ENCODE assay signal across 18 cellular contexts in the genomic region with DNA sequence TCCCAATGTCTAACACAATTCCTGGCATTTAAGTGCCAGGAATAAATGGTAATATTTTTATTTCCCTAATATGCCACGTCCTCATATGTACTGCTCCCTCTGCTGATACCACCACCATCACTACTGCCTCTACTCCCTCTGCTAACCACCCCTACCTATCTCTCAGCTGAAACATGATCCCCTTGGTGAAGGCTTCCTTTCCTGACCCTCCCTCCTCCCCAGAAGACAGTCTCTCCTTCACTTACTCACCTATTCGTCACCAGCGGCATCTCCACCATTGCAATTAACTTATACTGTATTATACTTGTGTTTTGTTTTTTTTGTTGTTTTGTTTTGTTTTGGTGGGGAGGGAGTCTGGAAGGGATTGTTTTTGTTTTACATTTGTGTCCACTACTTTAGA.
"Had no signal": no experiment of that assay in that cellular context is flagged by ENCODE, and none has a peak within 500 bp of the region (broad histone marks: within the 10 kb centered on the region; RNA-seq: fewer than 3 reads in every experiment).

No MANE protein-coding gene starts in this region.

- H3K27me3 Mint-ChIP-seq: activated CD4-positive, alpha-beta memory T cell treated with anti-CD3 and anti-CD28 coated beads, Interleukin-2, amount 10 ng/mL, durations not matched to agents 7 days and 5 days; activated naive CD4-positive, alpha-beta T cell treated with anti-CD3 and anti-CD28 coated beads, Interleukin-2, amount 50 U/mL, for 24 hours; activated T-cell treated with anti-CD3 and anti-CD28 coated beads, Interleukin-2, amount 50 U/mL, for 24 hours; stimulated activated naive CD8-positive, alpha-beta T cell treated with anti-CD3 and anti-CD28 coated beads, Interleukin-15, Interleukin-2, amounts not matched to agents 100 ng/mL and 50 ng/mL, for 24 hours had no signal

- H3K9ac ChIP-seq: neural progenitor cell had no signal

- H3K27ac ChIP-seq: colonic mucosa, esophagus muscularis mucosa, neural progenitor cell, ovary, suprapubic skin had no signal

- H3K4me2 ChIP-seq: neural progenitor cell had no signal

- DNase-seq: activated CD4-positive, alpha-beta memory T cell treated with anti-CD3 and anti-CD28 coated beads, Interleukin-2, amount 10 ng/mL, durations not matched to agents 7 days and 5 days; activated CD4-positive, alpha-beta T cell treated with anti-CD3 and anti-CD28 coated beads for 4 hours; activated T-cell treated with anti-CD3 and anti-CD28 coated beads, Interleukin-2, amount 50 U/mL, for 24 hours; central memory CD4-positive, alpha-beta T cell; colonic mucosa; hypothalamus; left colon; midbrain; ovary; spleen; T-helper 1 cell had no signal

- ATAC-seq: left colon, sciatic nerve had no signal

- H2AFZ ChIP-seq: neural progenitor cell had no signal

- H3K4me3 ChIP-seq: colonic mucosa, esophagus muscularis mucosa, lung, neural progenitor cell, ovary, spleen, suprapubic skin had no signal

- H3K36me3 ChIP-seq: colonic mucosa, esophagus muscularis mucosa, neural progenitor cell, ovary, spleen, suprapubic skin had no signal

- H3K27me3 ChIP-seq: colonic mucosa, esophagus muscularis mucosa, neural progenitor cell, ovary, spleen, suprapubic skin had no signal

- H3K9me3 ChIP-seq: colonic mucosa, esophagus muscularis mucosa, ovary, suprapubic skin had no signal

- H3K9me3 Mint-ChIP-seq: activated CD4-positive, alpha-beta memory T cell treated with anti-CD3 and anti-CD28 coated beads, Interleukin-2, amount 10 ng/mL, durations not matched to agents 7 days and 5 days; activated naive CD4-positive, alpha-beta T cell treated with anti-CD3 and anti-CD28 coated beads, Interleukin-2, amount 50 U/mL, for 24 hours; activated T-cell treated with anti-CD3 and anti-CD28 coated beads, Interleukin-2, amount 50 U/mL, for 24 hours had no signal

- H3K4me3 Mint-ChIP-seq: activated CD4-positive, alpha-beta memory T cell treated with anti-CD3 and anti-CD28 coated beads, Interleukin-2, amount 10 ng/mL, durations not matched to agents 7 days and 5 days; activated naive CD4-positive, alpha-beta T cell treated with anti-CD3 and anti-CD28 coated beads, Interleukin-2, amount 50 U/mL, for 24 hours; activated T-cell treated with anti-CD3 and anti-CD28 coated beads, Interleukin-2, amount 50 U/mL, for 24 hours; neural progenitor cell; stimulated activated naive CD8-positive, alpha-beta T cell treated with anti-CD3 and anti-CD28 coated beads, Interleukin-15, Interleukin-2, amounts not matched to agents 100 ng/mL and 50 ng/mL, for 24 hours had no signal

- H3K27ac Mint-ChIP-seq: activated CD4-positive, alpha-beta memory T cell treated with anti-CD3 and anti-CD28 coated beads, Interleukin-2, amount 10 ng/mL, durations not matched to agents 7 days and 5 days; activated naive CD4-positive, alpha-beta T cell treated with anti-CD3 and anti-CD28 coated beads, Interleukin-2, amount 50 U/mL, for 24 hours; activated T-cell treated with anti-CD3 and anti-CD28 coated beads, Interleukin-2, amount 50 U/mL, for 24 hours; neural progenitor cell; stimulated activated naive CD8-positive, alpha-beta T cell treated with anti-CD3 and anti-CD28 coated beads, Interleukin-15, Interleukin-2, amounts not matched to agents 100 ng/mL and 50 ng/mL, for 24 hours had no signal
